ENCODE assay signal across 11 cellular contexts in the genomic region with DNA sequence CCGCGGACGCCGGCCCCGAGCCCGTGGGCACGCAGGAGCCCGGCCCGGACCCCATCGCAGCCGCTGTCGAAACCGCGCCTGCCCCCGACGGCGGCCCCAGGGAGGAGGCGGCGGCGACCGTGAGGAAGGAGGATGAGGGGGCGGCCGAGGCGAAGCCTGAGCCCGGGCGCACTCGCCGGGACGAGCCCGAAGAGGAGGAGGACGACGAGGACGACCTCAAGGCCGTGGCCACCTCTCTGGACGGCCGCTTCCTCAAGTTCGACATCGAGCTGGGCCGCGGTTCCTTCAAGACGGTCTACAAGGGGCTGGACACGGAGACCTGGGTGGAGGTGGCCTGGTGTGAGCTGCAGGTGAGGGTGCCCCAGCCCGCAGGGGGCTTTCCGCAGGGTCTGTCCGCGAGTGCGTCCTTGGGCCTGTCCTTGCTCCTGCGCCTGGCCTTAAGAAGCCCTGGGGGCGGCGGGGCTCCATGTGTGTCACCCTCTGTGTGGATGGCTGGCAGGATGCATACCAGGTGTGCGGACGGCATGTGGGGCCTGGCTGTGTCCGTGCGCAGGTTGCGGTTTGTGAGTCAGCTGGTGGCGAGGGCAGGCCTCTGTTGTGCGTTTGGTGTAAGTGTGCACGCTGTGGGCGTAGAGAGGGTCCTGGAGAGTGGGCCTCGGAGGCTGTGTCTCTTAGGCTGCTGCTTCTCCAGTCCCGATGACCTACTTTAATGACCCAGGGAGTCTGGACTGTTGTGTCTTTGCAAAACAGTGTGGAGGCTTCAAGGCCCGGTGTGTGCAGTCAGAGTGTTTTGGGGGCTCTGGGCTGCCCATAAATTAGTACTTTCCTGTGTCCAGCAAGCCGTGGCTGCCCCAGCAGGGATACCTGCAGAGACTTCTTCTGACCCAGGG. TPM values are rescaled to one million over a fixed set of nuclear protein-coding genes. Genes with fewer than 3 reads are reported as not detected.
DNase-seq lines count a peak whose midpoint lies in the region; ATAC-seq, FAIRE-seq and TF ChIP-seq lines count a peak whose summit lies in the region.
"Had no signal": no experiment of that assay in that cellular context is flagged by ENCODE, and none has a peak within 500 bp of the region (broad histone marks: within the 10 kb centered on the region; RNA-seq: fewer than 3 reads in every experiment).

No MANE protein-coding gene starts in this region.

- intact Hi-C loops in esophagus muscularis mucosa (cut with DNase I), result no loop called here
- intact Hi-C loops in ovary (cut with DNase I), result no loop called here

- H3K4me3 ChIP-seq in HUES6 (ENCODE audit: low read depth, low read length), result peak overlapping the region; percentile 68
- H3K4me3 ChIP-seq in esophagus muscularis mucosa, result peak overlapping the region; percentile 64 to 75 (median 70)
- peak overlapping the region; percentile 40 for H3K4me3 ChIP-seq in ovary

- no peak for FAIRE-seq in RCC 7860 (lab: Jason Lieb, UNC)
- no peak for FAIRE-seq in D721Med (lab: Jason Lieb, UNC)
- FAIRE-seq: A204.1 had no signal

- no peaks in the 10 kb centered on the region for H3K36me3 ChIP-seq in HUES6 (ENCODE audit: control insufficient read depth, insufficient read depth, low read length)
- no peaks in the 10 kb centered on the region for H3K36me3 ChIP-seq in esophagus muscularis mucosa
- H3K36me3 ChIP-seq in ovary, result no peaks in the 10 kb centered on the region

- TF ChIP-seq POLR2A in esophagus muscularis mucosa (IDR thresholded peaks at IDR 0.05; ENCODE audit: low read depth) (no peak), ovary (IDR thresholded peaks at IDR 0.05) (no peak)

- H3K4me1 ChIP-seq in HUES6 (ENCODE audit: control insufficient read depth, insufficient read depth, low read length) (peaks cover 36% of the 10 kb centered on the region), esophagus muscularis mucosa (peaks cover 50 to 91% (median 82%) of the 10 kb centered on the region in 4 donors), ovary (ENCODE audit: insufficient read depth) (peaks cover 7% of the 10 kb centered on the region)

- H3K27ac ChIP-seq in HUES6 (ENCODE audit: low read depth, low read length) (no peak overlapping the region), esophagus muscularis mucosa (replicated peaks in 1 of 4) (peak overlapping the region; percentile 84 to 92 (median 88)), ovary (no peak overlapping the region)

- TF ChIP-seq EP300 in esophagus muscularis mucosa (IDR thresholded peaks at IDR 0.05) (no peak), ovary (IDR thresholded peaks at IDR 0.05) (no peak)

- H3K27me3 ChIP-seq in HUES6 (ENCODE audit: control insufficient read depth, insufficient read depth, low read length) (peaks cover 51% of the 10 kb centered on the region), esophagus muscularis mucosa (peaks cover 0 to 22% (median 0%) of the 10 kb centered on the region in 4 donors), ovary (no peaks in the 10 kb centered on the region)

- H3K9ac ChIP-seq in HUES6 (ENCODE audit: low read length), result peak overlapping the region; percentile 42

- DNase-seq in NCI-H1417 (lab: John Stamatoyannopoulos, UW), result peak in 2 of 3 experiments; percentile 38 to 45
- no peak for DNase-seq in NCI-H1417 treated with DMSO at 0.1 percent for 48 hours (lab: John Stamatoyannopoulos, UW)
- DNase-seq in esophagus muscularis mucosa (ENCODE audit: extremely low spot score), result no peak
- DNase-seq in ovary, result no peak
- DNase-seq in RCC 7860 (ENCODE audit: low spot score), result no peak
- DNase-seq in D721Med (ENCODE audit: insufficient read length, low spot score), result no peak
- DNase-seq: activated gamma-delta T cell, NCI-H1436 had no signal

- no peak for ATAC-seq in HG03095 (IDR thresholded peaks at IDR 0.05; ENCODE audit: unreplicated experiment)

- no peak for TF ChIP-seq CTCF in esophagus muscularis mucosa (IDR thresholded peaks at IDR 0.05)
- no peak for TF ChIP-seq CTCF in ovary (IDR thresholded peaks at IDR 0.05)
- TF ChIP-seq CTCF in D721Med (IDR thresholded peaks at IDR 0.05; ENCODE audit: insufficient read depth, missing control alignments), result no peak

- H3K9me3 ChIP-seq in HUES6 (ENCODE audit: control insufficient read depth, insufficient read depth, low read depth, low read length), result no peaks in the 10 kb centered on the region
- no peaks in the 10 kb centered on the region for H3K9me3 ChIP-seq in esophagus muscularis mucosa
- no peaks in the 10 kb centered on the region for H3K9me3 ChIP-seq in ovary

- 71% methylated on average over 19 of the region's 63 CpGs for WGBS in esophagus muscularis mucosa
- 55 to 80% (median 57%) methylated on average over 46 to 63 of the region's 63 CpGs for WGBS in ovary, 3 donors

RNA-seq across cellular contexts. Expression of a gene that starts 1.6 kb away (rescaled TPM):
- total RNA-seq in esophagus muscularis mucosa, result 10 to 100 TPM; 18.6 to 89.9 (median 40.8) TPM
- total RNA-seq in ovary, result 10 to 100 TPM in 3 of 7 donors, 1 to 10 TPM in 4; 1.5 to 24.7 (median 7.1) TPM
- 1 to 10 TPM in 1 of 2 donors, under 1 TPM in 1; 0.53 to 1.0 TPM for polyA plus RNA-seq in ovary

RNA-seq across cellular contexts. Expression of a gene that starts 51.5 kb away (rescaled TPM):
- total RNA-seq in esophagus muscularis mucosa, result 10 to 100 TPM; 69.3 to 90.6 (median 72.7) TPM
- total RNA-seq in ovary, result 10 to 100 TPM; 35.2 to 75.2 (median 40.6) TPM
- polyA plus RNA-seq in ovary, result 10 to 100 TPM in 1 of 2 donors, 1 to 10 TPM in 1; 7.5 to 46.1 TPM

Comparison
In these comparisons a context has a peak if more than half of its experiments do, and no peak if none do; other contexts are left out.
1. DNase-seq: peak in NCI-H1417 (2 of 3); none in NCI-H1417 treated with DMSO at 0.1 percent for 48 hours (single experiment), esophagus muscularis mucosa (single experiment), ovary (0 of 5), RCC 7860 (single experiment) and D721Med (single experiment).
2. H3K27ac ChIP-seq: peak in esophagus muscularis mucosa (4 of 4); none in HUES6 (single experiment) and ovary (0 of 2).
3. Peak in every context shown above with its lines, with median percentiles within 50 percentile points of each other: H3K4me3 ChIP-seq.